In the genomic region with DNA sequence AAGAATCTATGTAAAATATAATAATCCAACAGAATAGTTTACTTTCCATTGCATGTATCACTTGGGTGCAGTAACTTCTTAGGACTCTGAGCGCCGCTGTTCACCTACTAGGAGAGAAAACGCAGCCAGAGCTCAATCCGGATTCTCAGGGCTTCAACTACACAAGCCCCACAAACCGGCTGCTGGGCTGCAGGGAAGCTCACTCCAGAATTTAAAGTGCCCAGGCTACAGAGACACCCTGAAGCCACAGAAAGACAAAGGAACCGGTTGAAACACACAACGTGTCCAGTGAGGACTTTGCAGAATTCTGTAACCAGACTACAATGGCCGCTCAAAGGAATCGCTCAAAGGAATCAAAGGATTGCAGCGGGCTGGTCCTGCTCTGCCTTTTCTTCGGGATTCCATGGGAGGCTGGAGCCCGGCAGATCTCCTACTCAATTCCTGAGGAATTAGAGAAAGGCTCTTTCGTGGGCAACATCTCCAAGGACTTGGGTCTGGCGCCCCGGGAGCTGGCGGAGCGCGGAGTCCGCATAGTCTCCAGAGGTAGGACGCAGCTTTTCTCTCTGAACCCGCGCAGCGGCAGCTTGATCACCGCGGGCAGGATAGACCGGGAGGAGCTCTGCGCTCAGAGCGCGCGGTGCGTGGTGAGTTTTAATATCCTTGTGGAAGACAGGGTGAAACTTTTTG, we compare ENCODE assay signal across 1 cellular context.
A peak's percentile ranks its signal among the peaks of the same experiment; 100 is the strongest.
TF ChIP-seq lines count a peak whose summit lies in the region.

A gene (plus strand): TSS at position 135 of the 687 bp plus-strand sequence. CDS start 189 bp downstream, at position 324.

TF ChIP-seq in H1, 55 proteins besides CTCF, POLR2A, EP300 and RAD21:
- TF ChIP-seq PHF8 (conservative IDR thresholded peaks at IDR 0.05; ENCODE audit: low read depth, low read length) (peak; percentile 35; the same call in 1 of the 2 replicates), ASH2L (IDR thresholded peaks at IDR 0.05; ENCODE audit: low read length) (peak; percentile 44), CBX8 (IDR thresholded peaks at IDR 0.05; ENCODE audit: borderline replicate concordance, low read depth, low read length) (no peak), YY1 (IDR thresholded peaks at IDR 0.05; ENCODE audit: low read depth, low read length) (0 out of 2 replicates have a peak, but pooled peaks have one; percentile 57), TAF1 (IDR thresholded peaks at IDR 0.05; ENCODE audit: low read depth, low read length) (0 out of 2 replicates have a peak, but pooled peaks have one; percentile 24), KDM4A (IDR thresholded peaks at IDR 0.05; ENCODE audit: low read depth, low read length, severe bottlenecking) (peak; percentile 93), TBP (IDR thresholded peaks at IDR 0.05; ENCODE audit: low read depth, low read length) (peak; percentile 29; the same call in 1 of the 2 replicates), SIN3A (conservative IDR thresholded peaks at IDR 0.05 in 1 of 2, IDR thresholded peaks at IDR 0.05 in 1 of 2; ENCODE audit: low read depth in 1 of 2, low read length in 2 of 2) (peak in 1 of 2 experiments; percentile 36; a peak in 2 of 4 replicates), HDAC2 (IDR thresholded peaks at IDR 0.05; ENCODE audit: borderline replicate concordance in 1 of 2, low read depth in 2 of 2, low read length in 2 of 2) (no peak)
